ENCODE assay signal across 15 cellular contexts in genomic region chr12:70854871-70855578, GRCh38.
DNase-seq lines count a peak whose midpoint lies in the region.
"Had no signal": no experiment of that assay in that cellular context is flagged by ENCODE, and none has a peak within 500 bp of the region (broad histone marks: within the 10 kb centered on the region; RNA-seq: fewer than 3 reads in every experiment).

No MANE protein-coding gene starts in this region.

- H3K4me3 ChIP-seq in adipocyte (ENCODE audit: low read length) = no peak overlapping the region
- H3K4me3 ChIP-seq: GM12878, K562 had no signal

- no peaks in the 10 kb centered on the region for H3K27me3 ChIP-seq in adipocyte (replicated peaks; ENCODE audit: control insufficient read depth, insufficient read depth, low read length)

- H3K9ac ChIP-seq in adipocyte (ENCODE audit: low read length) = no peak overlapping the region

- H3K4me1 ChIP-seq in adipocyte (ENCODE audit: control insufficient read depth, insufficient read depth, low read length) = peaks cover 35% of the 10 kb centered on the region

- H3K9me3 ChIP-seq in adipocyte (ENCODE audit: control insufficient read depth, low read length) = peaks cover 15% of the 10 kb centered on the region

- peak; percentile 6 for DNase-seq in GM03348 (ENCODE audit: low spot score)
- peak; percentile 16 for DNase-seq in adipocyte (ENCODE audit: low read depth)
- peak; percentile 25 for DNase-seq in iPS-NIHi11 (ENCODE audit: low spot score)
- no peak for DNase-seq in stimulated activated CD4-positive, alpha-beta T cell treated with anti-CD3 and anti-CD28 coated beads, Interleukin-1b, Interleukin-23, amount 100 ng/mL, for 48 hours
- no peak for DNase-seq in AML-193 (lab: John Stamatoyannopoulos, UW)
- no peak for DNase-seq in SHP77 (lab: John Stamatoyannopoulos, UW)
- DNase-seq in GM19238 (ENCODE audit: insufficient read length, low spot score) = no peak
- DNase-seq: CD8-positive, alpha-beta T cell; COR-L47; DMS53; GOT3; HCEC 1CT; HFFc6 had no signal

- H3K36me3 ChIP-seq in adipocyte (ENCODE audit: control insufficient read depth, insufficient read depth, low read length, severe bottlenecking) = no peaks in the 10 kb centered on the region

Comparison
In these comparisons a context has a peak if more than half of its experiments do, and no peak if none do; other contexts are left out.
1. DNase-seq: peak in GM03348 (single experiment), adipocyte (single experiment) and iPS-NIHi11 (single experiment); none in stimulated activated CD4-positive, alpha-beta T cell treated with anti-CD3 and anti-CD28 coated beads, Interleukin-1b, Interleukin-23, amount 100 ng/mL, for 48 hours (single experiment), AML-193 (0 of 2), SHP77 (0 of 2) and GM19238 (single experiment).